23 cellular contexts compared by ENCODE assay signal in genomic region chr17:28466001-28466400, GRCh38. TPM values are rescaled to one million over a fixed set of nuclear protein-coding genes. Genes with fewer than 3 reads are reported as not detected.
"Had no signal": no experiment of that assay in that cellular context is flagged by ENCODE, and none has a peak within 500 bp of the region (broad histone marks: within the 10 kb centered on the region; RNA-seq: fewer than 3 reads in every experiment).

No MANE protein-coding gene starts in this region.

- H3K4me1 Mint-ChIP-seq: memory B cell had no signal

- FAIRE-seq: colon, frontal cortex, kidney, pancreas had no signal

- H3K4me1 ChIP-seq: adrenal gland, pancreas had no signal

- ATAC-seq: activated CD4-positive, CD25-positive, alpha-beta regulatory T cell treated with anti-CD3 and anti-CD28 coated beads, Interleukin-2, amount 50 U/mL, for 24 hours; activated naive CD4-positive, alpha-beta T cell treated with anti-CD3 and anti-CD28 coated beads, Interleukin-2, amount 50 U/mL, for 72 hours; left ventricle myocardium superior; naive thymus-derived CD4-positive, alpha-beta T cell; pancreas; sciatic nerve; stimulated activated naive B cell treated with anti-CD40 and anti-IgM and Interleukin-4, amounts not matched to agents 10 μg/mL and 1 μg/mL and 100 μg/mL, for 72 hours had no signal

- H3K27ac ChIP-seq: adrenal gland, dorsolateral prefrontal cortex, pancreas, spleen, thoracic aorta had no signal

- H3K9me3 Mint-ChIP-seq: activated naive CD4-positive, alpha-beta T cell treated with anti-CD3 and anti-CD28 coated beads, Interleukin-2, amount 50 U/mL, for 72 hours; activated T-helper 1 cell treated with anti-CD3 and anti-CD28 coated beads, Interleukin-12 subunit alpha, Interleukin-12 subunit beta, Interleukin-2, Interleukin-4 antibody, amounts not matched to agents 30 ng/mL and 10 ng/mL and 1 ng/mL, durations not matched to agents 14 hours and 24 hours and 36 hours; memory B cell; naive thymus-derived CD4-positive, alpha-beta T cell; stimulated activated naive B cell treated with anti-CD40 and anti-IgM and Interleukin-4, amounts not matched to agents 10 μg/mL and 1 μg/mL and 100 μg/mL, for 72 hours had no signal

- H3K27me3 ChIP-seq: adrenal gland, pancreas had no signal

- H3K9me3 ChIP-seq: adrenal gland, pancreas, spleen, thoracic aorta had no signal

- DNase-seq: activated CD4-positive, alpha-beta T cell treated with anti-CD3 and anti-CD28 coated beads, Interleukin-2, amount 50 U/mL, for 1 hour; activated gamma-delta T cell treated with Interleukin-2 at 50 U/mL for 16 hours; activated T-cell treated with anti-CD3 and anti-CD28 coated beads for 4 hours; caudate nucleus; dorsolateral prefrontal cortex; kidney; left ventricle myocardium superior; naive thymus-derived CD4-positive, alpha-beta T cell; spleen; stimulated activated naive B cell treated with anti-CD40 and anti-IgM and Interleukin-4, amounts not matched to agents 10 μg/mL and 1 μg/mL and 100 μg/mL, for 72 hours; T1000 had no signal

- H3K27ac Mint-ChIP-seq: activated naive CD4-positive, alpha-beta T cell treated with anti-CD3 and anti-CD28 coated beads, Interleukin-2, amount 50 U/mL, for 72 hours; activated T-helper 1 cell treated with anti-CD3 and anti-CD28 coated beads, Interleukin-12 subunit alpha, Interleukin-12 subunit beta, Interleukin-2, Interleukin-4 antibody, amounts not matched to agents 30 ng/mL and 10 ng/mL and 1 ng/mL, durations not matched to agents 14 hours and 24 hours and 36 hours; memory B cell; naive thymus-derived CD4-positive, alpha-beta T cell; stimulated activated naive B cell treated with anti-CD40 and anti-IgM and Interleukin-4, amounts not matched to agents 10 μg/mL and 1 μg/mL and 100 μg/mL, for 72 hours had no signal

- H3K36me3 Mint-ChIP-seq: activated naive CD4-positive, alpha-beta T cell treated with anti-CD3 and anti-CD28 coated beads, Interleukin-2, amount 50 U/mL, for 72 hours; memory B cell; naive thymus-derived CD4-positive, alpha-beta T cell; stimulated activated naive B cell treated with anti-CD40 and anti-IgM and Interleukin-4, amounts not matched to agents 10 μg/mL and 1 μg/mL and 100 μg/mL, for 72 hours had no signal

- H3K36me3 ChIP-seq: adrenal gland, pancreas, spleen, thoracic aorta had no signal

- H3K4me3 ChIP-seq: adrenal gland, dorsolateral prefrontal cortex, pancreas, spleen, thoracic aorta had no signal

- H3K4me3 Mint-ChIP-seq: activated T-helper 1 cell treated with anti-CD3 and anti-CD28 coated beads, Interleukin-12 subunit alpha, Interleukin-12 subunit beta, Interleukin-2, Interleukin-4 antibody, amounts not matched to agents 30 ng/mL and 10 ng/mL and 1 ng/mL, durations not matched to agents 14 hours and 24 hours and 36 hours; memory B cell; naive thymus-derived CD4-positive, alpha-beta T cell; stimulated activated naive B cell treated with anti-CD40 and anti-IgM and Interleukin-4, amounts not matched to agents 10 μg/mL and 1 μg/mL and 100 μg/mL, for 72 hours had no signal

RNA-seq across cellular contexts. Expression of gene SLC13A2, which starts 7.4 kb away (rescaled TPM):
- total RNA-seq: activated naive CD4-positive, alpha-beta T cell treated with anti-CD3 and anti-CD28 coated beads, Interleukin-2, amount 50 U/mL, for 72 hours; activated T-helper 1 cell treated with anti-CD3 and anti-CD28 coated beads, Interleukin-12 subunit alpha, Interleukin-12 subunit beta, Interleukin-2, Interleukin-4 antibody, amounts not matched to agents 30 ng/mL and 10 ng/mL and 1 ng/mL, durations not matched to agents 14 hours and 24 hours and 36 hours; adrenal gland; frontal cortex; left ventricle myocardium superior; naive thymus-derived CD4-positive, alpha-beta T cell; sciatic nerve; spleen; T-helper 1 cell treated with Interleukin-12 subunit alpha and Interleukin-12 subunit beta and Interleukin-4 antibody, amounts not matched to agents 30 ng/mL and 1 ng/mL, for 36 hours; thoracic aorta; urinary bladder had no signal
- polyA plus RNA-seq: naive thymus-derived CD4-positive, alpha-beta T cell had no signal

RNA-seq across cellular contexts. Expression of gene FOXN1, which starts 40.1 kb away (rescaled TPM):
- total RNA-seq: activated naive CD4-positive, alpha-beta T cell treated with anti-CD3 and anti-CD28 coated beads, Interleukin-2, amount 50 U/mL, for 72 hours; activated T-helper 1 cell treated with anti-CD3 and anti-CD28 coated beads, Interleukin-12 subunit alpha, Interleukin-12 subunit beta, Interleukin-2, Interleukin-4 antibody, amounts not matched to agents 30 ng/mL and 10 ng/mL and 1 ng/mL, durations not matched to agents 14 hours and 24 hours and 36 hours; adrenal gland; dorsolateral prefrontal cortex; frontal cortex; kidney; left ventricle myocardium superior; naive thymus-derived CD4-positive, alpha-beta T cell; sciatic nerve; spleen; T-helper 1 cell treated with Interleukin-12 subunit alpha and Interleukin-12 subunit beta and Interleukin-4 antibody, amounts not matched to agents 30 ng/mL and 1 ng/mL, for 36 hours; thoracic aorta had no signal
- polyA plus RNA-seq: adrenal gland; naive thymus-derived CD4-positive, alpha-beta T cell; spleen had no signal
